ENCODE assay signal across 17 cellular contexts in the genomic region with DNA sequence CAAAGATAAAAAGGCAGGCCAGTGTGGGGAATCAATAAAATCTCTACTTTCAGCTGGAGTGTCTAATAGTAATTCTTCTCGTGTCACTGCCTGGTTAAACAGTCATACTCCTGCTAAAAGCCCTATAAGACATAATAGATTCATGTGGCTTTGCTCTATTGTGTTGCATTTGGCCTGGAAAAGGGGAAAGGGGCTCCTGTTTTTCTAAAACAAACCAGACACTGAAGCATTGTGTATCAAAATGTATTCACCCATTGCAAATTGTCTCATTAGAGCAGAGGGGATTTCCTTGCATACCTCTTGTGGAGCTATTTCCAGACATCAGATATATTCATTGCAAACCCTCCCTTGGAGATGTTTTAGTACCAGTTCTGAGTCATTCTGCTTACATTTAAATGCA.
DNase-seq lines count a peak whose midpoint lies in the region; ATAC-seq lines count a peak whose summit lies in the region.
"Had no signal": no experiment of that assay in that cellular context is flagged by ENCODE, and none has a peak within 500 bp of the region (broad histone marks: within the 10 kb centered on the region; RNA-seq: fewer than 3 reads in every experiment).

No MANE protein-coding gene starts in this region.

- no peak overlapping the region for H3K4me3 ChIP-seq in mesodermal cell (ENCODE audit: extremely low read depth, insufficient read depth, low read length, poor library complexity, severe bottlenecking)
- H3K4me3 ChIP-seq: GM23338 had no signal

- DNase-seq in NCI-H748 (lab: John Stamatoyannopoulos, UW; ENCODE audit: unreplicated experiment): peak; percentile 33
- no peak for DNase-seq in NCI-H748 treated with DMSO at 0.1 percent for 48 hours (lab: John Stamatoyannopoulos, UW)
- DNase-seq in astrocyte of the hippocampus (ENCODE audit: low read depth, low spot score): peak; percentile 63
- no peak for DNase-seq in kidney glomerular epithelial cell (lab: John Stamatoyannopoulos, UW)
- DNase-seq: Caco-2; CD4-positive, alpha-beta T cell; HCEC 1CT; Karpas-422; NCI-H1436 treated with DMSO at 0.1 percent for 48 hours; NK-92 treated with Interleukin-12 subunit alpha and Interleukin-12 subunit beta, amount 100 ng/mL, for 24 hours; OCI-M1; SIG-M5 had no signal

- H3K4me1 ChIP-seq in mesodermal cell (ENCODE audit: control insufficient read depth, insufficient read depth, low read length, poor library complexity, severe bottlenecking): no peaks in the 10 kb centered on the region
- H3K4me1 ChIP-seq: Caco-2 had no signal

- no peaks in the 10 kb centered on the region for H3K9me3 ChIP-seq in mesodermal cell (ENCODE audit: control insufficient read depth, low read length)
- H3K9me3 ChIP-seq: Caco-2 had no signal

- H3K27ac ChIP-seq in mesodermal cell (ENCODE audit: low read depth, low read length, severe bottlenecking): peak overlapping the region; percentile 29

- no peak for ATAC-seq in GM21381 (IDR thresholded peaks at IDR 0.05; ENCODE audit: unreplicated experiment)
- no peak for ATAC-seq in HG02610 (IDR thresholded peaks at IDR 0.05; ENCODE audit: unreplicated experiment)
- no peak for ATAC-seq in GM21367 (IDR thresholded peaks at IDR 0.05; ENCODE audit: unreplicated experiment)
- ATAC-seq: GM23338 had no signal

- H3K36me3 ChIP-seq in mesodermal cell (ENCODE audit: control insufficient read depth, insufficient read depth, low read length): no peaks in the 10 kb centered on the region

- WGBS in mesodermal cell (ENCODE audit: insufficient coverage in 2 of 2), 2 experiments: no CpG with 5 or more reads among the region's 1 CpG

Comparison
In these comparisons a context has a peak if more than half of its experiments do, and no peak if none do; other contexts are left out.
1. DNase-seq: peak in NCI-H748 (single experiment) and astrocyte of the hippocampus (single experiment); none in NCI-H748 treated with DMSO at 0.1 percent for 48 hours (single experiment) and kidney glomerular epithelial cell (single experiment).